ENCODE assay signal across 1 cellular context in the genomic region with DNA sequence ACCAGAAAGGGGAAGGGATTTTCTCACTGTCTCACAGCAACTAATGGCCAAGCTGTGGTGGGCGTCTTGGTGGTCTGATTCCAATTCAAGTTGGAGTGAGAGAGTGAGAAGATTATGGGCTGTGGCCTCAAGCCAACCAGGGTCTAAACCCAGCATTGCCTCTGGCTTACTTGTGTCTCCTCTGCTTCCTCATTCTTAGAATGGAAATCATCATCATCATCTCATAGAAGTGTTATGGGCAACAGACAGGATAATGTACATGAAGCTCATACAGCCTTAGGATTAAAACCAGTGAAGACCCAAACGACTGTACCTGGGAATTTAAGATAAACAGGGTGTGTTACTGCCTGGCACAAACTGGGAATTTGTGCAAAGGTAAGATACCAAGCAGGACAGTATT.
TF ChIP-seq lines count a peak whose summit lies in the region.

No MANE protein-coding gene starts in this region.

TF ChIP-seq in GM23338, 12 proteins besides CTCF, POLR2A, EP300 and RAD21 (continued from another document):
- TF ChIP-seq, protein P1, sequence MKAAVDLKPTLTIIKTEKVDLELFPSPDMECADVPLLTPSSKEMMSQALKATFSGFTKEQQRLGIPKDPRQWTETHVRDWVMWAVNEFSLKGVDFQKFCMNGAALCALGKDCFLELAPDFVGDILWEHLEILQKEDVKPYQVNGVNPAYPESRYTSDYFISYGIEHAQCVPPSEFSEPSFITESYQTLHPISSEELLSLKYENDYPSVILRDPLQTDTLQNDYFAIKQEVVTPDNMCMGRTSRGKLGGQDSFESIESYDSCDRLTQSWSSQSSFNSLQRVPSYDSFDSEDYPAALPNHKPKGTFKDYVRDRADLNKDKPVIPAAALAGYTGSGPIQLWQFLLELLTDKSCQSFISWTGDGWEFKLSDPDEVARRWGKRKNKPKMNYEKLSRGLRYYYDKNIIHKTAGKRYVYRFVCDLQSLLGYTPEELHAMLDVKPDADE (IDR thresholded peaks at IDR 0.05): no peak
- TF ChIP-seq, protein P2, sequence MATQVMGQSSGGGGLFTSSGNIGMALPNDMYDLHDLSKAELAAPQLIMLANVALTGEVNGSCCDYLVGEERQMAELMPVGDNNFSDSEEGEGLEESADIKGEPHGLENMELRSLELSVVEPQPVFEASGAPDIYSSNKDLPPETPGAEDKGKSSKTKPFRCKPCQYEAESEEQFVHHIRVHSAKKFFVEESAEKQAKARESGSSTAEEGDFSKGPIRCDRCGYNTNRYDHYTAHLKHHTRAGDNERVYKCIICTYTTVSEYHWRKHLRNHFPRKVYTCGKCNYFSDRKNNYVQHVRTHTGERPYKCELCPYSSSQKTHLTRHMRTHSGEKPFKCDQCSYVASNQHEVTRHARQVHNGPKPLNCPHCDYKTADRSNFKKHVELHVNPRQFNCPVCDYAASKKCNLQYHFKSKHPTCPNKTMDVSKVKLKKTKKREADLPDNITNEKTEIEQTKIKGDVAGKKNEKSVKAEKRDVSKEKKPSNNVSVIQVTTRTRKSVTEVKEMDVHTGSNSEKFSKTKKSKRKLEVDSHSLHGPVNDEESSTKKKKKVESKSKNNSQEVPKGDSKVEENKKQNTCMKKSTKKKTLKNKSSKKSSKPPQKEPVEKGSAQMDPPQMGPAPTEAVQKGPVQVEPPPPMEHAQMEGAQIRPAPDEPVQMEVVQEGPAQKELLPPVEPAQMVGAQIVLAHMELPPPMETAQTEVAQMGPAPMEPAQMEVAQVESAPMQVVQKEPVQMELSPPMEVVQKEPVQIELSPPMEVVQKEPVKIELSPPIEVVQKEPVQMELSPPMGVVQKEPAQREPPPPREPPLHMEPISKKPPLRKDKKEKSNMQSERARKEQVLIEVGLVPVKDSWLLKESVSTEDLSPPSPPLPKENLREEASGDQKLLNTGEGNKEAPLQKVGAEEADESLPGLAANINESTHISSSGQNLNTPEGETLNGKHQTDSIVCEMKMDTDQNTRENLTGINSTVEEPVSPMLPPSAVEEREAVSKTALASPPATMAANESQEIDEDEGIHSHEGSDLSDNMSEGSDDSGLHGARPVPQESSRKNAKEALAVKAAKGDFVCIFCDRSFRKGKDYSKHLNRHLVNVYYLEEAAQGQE (IDR thresholded peaks at IDR 0.05; ENCODE audit: unreplicated experiment): no peak
